ENCODE assay signal across 18 cellular contexts in the genomic region with DNA sequence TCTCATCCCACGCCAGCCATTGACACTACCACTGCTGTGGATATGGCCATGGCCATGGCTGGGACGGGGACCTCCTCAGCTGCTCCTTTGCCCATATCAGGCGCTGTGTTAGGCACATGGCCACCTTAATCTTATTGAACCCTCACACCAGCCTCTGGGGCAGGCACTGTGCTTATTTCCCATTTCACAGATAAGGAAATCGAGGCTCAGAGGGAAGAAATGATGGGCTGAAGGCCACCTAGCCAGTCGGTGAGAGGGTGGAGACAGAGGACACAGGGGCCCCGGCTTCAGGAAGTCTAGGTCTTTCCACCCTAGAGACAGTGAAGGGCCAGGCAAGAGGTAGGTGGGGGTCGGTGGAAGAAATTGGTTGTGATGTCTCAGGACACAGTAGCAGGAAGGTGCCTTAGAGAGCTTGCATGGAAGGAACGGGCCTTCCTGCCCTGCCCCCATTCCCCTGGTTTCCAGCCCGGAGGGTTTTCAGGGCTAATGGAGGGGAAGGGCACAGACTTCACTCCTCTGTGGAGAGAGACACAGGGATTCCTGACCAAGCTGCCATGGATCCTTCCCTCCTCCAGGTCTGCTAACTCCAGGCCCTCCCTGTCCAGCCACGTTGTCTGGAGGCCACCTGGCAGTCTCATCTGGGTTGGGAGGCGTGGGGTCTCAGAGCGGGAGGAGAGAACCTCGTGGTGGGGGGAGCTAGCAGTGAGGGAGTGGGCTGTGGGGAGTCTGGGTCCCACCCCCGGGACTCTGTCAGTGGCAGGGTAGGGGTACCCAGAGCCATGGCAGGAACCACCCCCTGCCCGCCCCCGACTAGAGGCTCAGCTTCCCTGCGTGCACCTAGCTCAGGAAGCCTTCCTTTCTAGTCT.
DNase-seq lines count a peak whose midpoint lies in the region; ATAC-seq, FAIRE-seq and TF ChIP-seq lines count a peak whose summit lies in the region.
"Had no signal": no experiment of that assay in that cellular context is flagged by ENCODE, and none has a peak within 500 bp of the region (broad histone marks: within the 10 kb centered on the region; RNA-seq: fewer than 3 reads in every experiment).

No MANE protein-coding gene starts in this region.

- ATAC-seq in HepG2, result peak; percentile 11; the same call in 2 of the 3 replicates
- no peak for ATAC-seq in right lobe of liver
- ATAC-seq in upper lobe of right lung, result peak; percentile 5

- no peaks in the 10 kb centered on the region for H3K9me3 ChIP-seq in HepG2 (ENCODE audit: low read length)
- no peaks in the 10 kb centered on the region for H3K9me3 ChIP-seq in right lobe of liver
- no peaks in the 10 kb centered on the region for H3K9me3 ChIP-seq in upper lobe of right lung
- H3K9me3 ChIP-seq in Karpas-422 (ENCODE audit: low read length), result no peaks in the 10 kb centered on the region
- H3K9me3 ChIP-seq: BLaER1 had no signal

- 47% methylated on average over 16 of the region's 17 CpGs for WGBS in HepG2 (ENCODE audit: low lambda C conversion rate)
- WGBS in right lobe of liver (ENCODE audit: insufficient coverage, low coverage, low lambda C conversion rate, missing lambda C conversion rate), result 85% methylated on average over 9 of the region's 17 CpGs

- no peaks in the 10 kb centered on the region for H3K36me3 Mint-ChIP-seq in T-helper 2 cell treated with Interferon-gamma antibody and Interleukin-4, amounts not matched to agents 5 μg/mL and 100 μg/mL, for 36 hours (ENCODE audit: low read depth)

- no peak for TF ChIP-seq RAD21 in HepG2 (CRISPR knock-in tag; IDR thresholded peaks at IDR 0.05)

- no peaks in the 10 kb centered on the region for H3K9me3 Mint-ChIP-seq in T-helper 2 cell treated with Interferon-gamma antibody and Interleukin-4, amounts not matched to agents 5 μg/mL and 100 μg/mL, for 36 hours
- H3K9me3 Mint-ChIP-seq: T-helper 1 cell treated with Interleukin-12 subunit alpha and Interleukin-12 subunit beta and Interleukin-4 antibody, amounts not matched to agents 30 μg/mL and 1 μg/mL, for 36 hours had no signal

- H3K27me3 Mint-ChIP-seq in T-helper 2 cell treated with Interferon-gamma antibody and Interleukin-4, amounts not matched to agents 5 μg/mL and 100 μg/mL, for 36 hours (ENCODE audit: low read depth), result peaks cover 16% of the 10 kb centered on the region

- H3K4me2 ChIP-seq in HepG2 (ENCODE audit: low read depth, low read length), result peak overlapping the region; percentile 72
- H3K4me2 ChIP-seq in Karpas-422 (ENCODE audit: low read depth, low read length, poor library complexity, severe bottlenecking), result no peak overlapping the region
- H3K4me2 ChIP-seq: BLaER1, PC-9 had no signal

- TF ChIP-seq POLR2A in HepG2 (IDR thresholded peaks at IDR 0.05; ENCODE audit: insufficient read depth in 1 of 2, low read depth in 2 of 2, low read length in 2 of 2), result no peak
- no peak for TF ChIP-seq POLR2A in right lobe of liver (IDR thresholded peaks at IDR 0.05)

- H3K27ac Mint-ChIP-seq in T-helper 2 cell treated with Interferon-gamma antibody and Interleukin-4, amounts not matched to agents 5 μg/mL and 100 μg/mL, for 36 hours, result no peak overlapping the region
- H3K27ac Mint-ChIP-seq: T-helper 1 cell treated with Interleukin-12 subunit alpha and Interleukin-12 subunit beta and Interleukin-4 antibody, amounts not matched to agents 30 μg/mL and 1 μg/mL, for 36 hours had no signal

- TF ChIP-seq EP300 in HepG2 (IDR thresholded peaks at IDR 0.05; ENCODE audit: low read depth in 2 of 2, low read length in 2 of 2), result no peak
- no peak for TF ChIP-seq EP300 in HepG2 (CRISPR knock-in tag; IDR thresholded peaks at IDR 0.05; ENCODE audit: borderline replicate concordance)

- no TSS peak for BruUV-seq in HepG2 (replicated peaks; lab: Mats Ljungman, UMichigan)

- H3K27me3 ChIP-seq in HepG2 (ENCODE audit: control insufficient read depth in 1 of 2, insufficient read depth in 2 of 2, low read length in 2 of 2) (peaks cover 3 to 20% of the 10 kb centered on the region in 2 experiments; a peak in 4 of 5 replicates), right lobe of liver (no peaks in the 10 kb centered on the region), upper lobe of right lung (peaks cover 6% of the 10 kb centered on the region), Karpas-422 (ENCODE audit: low read length) (no peaks in the 10 kb centered on the region)
- H3K27me3 ChIP-seq: BLaER1 had no signal

- POLR2A ChIA-PET in HepG2 (lab: Yijun Ruan, JAX), result no interaction called here

- H4K20me1 ChIP-seq in HepG2 (ENCODE audit: insufficient read depth, low read length) (no peaks in the 10 kb centered on the region), Karpas-422 (ENCODE audit: insufficient read depth, low read depth, low read length) (no peaks in the 10 kb centered on the region)
- H4K20me1 ChIP-seq: BLaER1 had no signal

- no peaks in the 10 kb centered on the region for H3K9me2 ChIP-seq in Karpas-422 (replicated peaks; ENCODE audit: insufficient read depth, low read length)

- DNase-seq in HepG2 (ENCODE audit: low spot score) (no peak), right lobe of liver (no peak), islet precursor cell (peak; percentile 72), upper lobe of right lung (no peak), Karpas-422 (no peak), NCI-H748 treated with DMSO at 0.1 percent for 48 hours (lab: John Stamatoyannopoulos, UW) (no peak)
- DNase-seq in T-helper 2 cell treated with Interferon-gamma antibody and Interleukin-4, amounts not matched to agents 5 μg/mL and 100 μg/mL, for 36 hours (ENCODE audit: low spot score), result no peak
- DNase-seq: activated CD4-positive, alpha-beta T cell treated with anti-CD3 and anti-CD28 coated beads, Interleukin-2, amount 50 U/mL, for 1 hour; activated CD8-positive, alpha-beta memory T cell treated with anti-CD3 and anti-CD28 coated beads, Interleukin-2, amount 50 U/mL, for 48 hours; activated effector memory CD4-positive, alpha-beta T cell treated with Interleukin-2 at 50 U/mL for 16 hours; GF-D8; GM23248; KG1; PC-9 had no signal

- H3K27ac ChIP-seq in HepG2 (ENCODE audit: extremely low read length, insufficient read depth, low read length), result no peak overlapping the region
- H3K27ac ChIP-seq in right lobe of liver, result no peak overlapping the region
- H3K27ac ChIP-seq in upper lobe of right lung, result no peak overlapping the region
- no peak overlapping the region for H3K27ac ChIP-seq in Karpas-422 (ENCODE audit: low read length)
- H3K27ac ChIP-seq: BLaER1, GM23248, PC-9 had no signal

- CTCF ChIA-PET in HepG2 (lab: Yijun Ruan, JAX; ENCODE audit: low intra/inter-chr PET ratio, low total read pairs), result no interaction called here

- peaks cover 75% of the 10 kb centered on the region for H3K4me1 ChIP-seq in HepG2 (ENCODE audit: insufficient read depth, low read length)
- H3K4me1 ChIP-seq in right lobe of liver, result peaks cover 0 to 19% (median 8%) of the 10 kb centered on the region in 4 donors
- no peaks in the 10 kb centered on the region for H3K4me1 ChIP-seq in upper lobe of right lung
- H3K4me1 ChIP-seq in Karpas-422 (ENCODE audit: low read length), result no peaks in the 10 kb centered on the region

- intact Hi-C loops in HepG2 (cut with micrococcal nuclease; ENCODE audit: unreplicated experiment), result loop anchor here (5.0 kb wide), 1 partner anchor 33 kb away; no protein-coding TSS in a partner anchor
- intact Hi-C loops in right lobe of liver (cut with DNase I), result loop anchor here in 1 of 2 donors (5.0 kb wide), 1 partner anchor 33 kb away; no protein-coding TSS in a partner anchor
- intact Hi-C loops in upper lobe of right lung (cut with DNase I), result no loop called here

- H3K79me2 ChIP-seq in HepG2 (ENCODE audit: insufficient read depth, low read length), result no peaks in the 10 kb centered on the region
- no peaks in the 10 kb centered on the region for H3K79me2 ChIP-seq in Karpas-422 (ENCODE audit: low read length)

- no peaks in the 10 kb centered on the region for H3K4me1 Mint-ChIP-seq in T-helper 2 cell treated with Interferon-gamma antibody and Interleukin-4, amounts not matched to agents 5 μg/mL and 100 μg/mL, for 36 hours (ENCODE audit: low read depth)

- no peak overlapping the region for H2AFZ ChIP-seq in HepG2 (ENCODE audit: low read length)
- H2AFZ ChIP-seq in Karpas-422 (ENCODE audit: low read length), result no peak overlapping the region
- H2AFZ ChIP-seq: GM23248, PC-9 had no signal

- H3K9ac ChIP-seq in HepG2 (ENCODE audit: insufficient read depth, low read depth, low read length), result no peak overlapping the region
- no peak overlapping the region for H3K9ac ChIP-seq in Karpas-422 (ENCODE audit: low read length)
- H3K9ac ChIP-seq: BLaER1, GM23248 had no signal

- in situ Hi-C loops in HepG2 (cut with HindIII; ENCODE audit: extremely low pct_ligation_motif_present, low pct_unique_long_range_greater_than_20kb), result no loop called here

- peak overlapping the region in 1 of 3 experiments; percentile 39; a peak in 1 of 6 replicates for H3K4me3 ChIP-seq in HepG2 (replicated peaks in 1 of 3; ENCODE audit: insufficient read depth in 1 of 3, low read depth in 2 of 3, low read length in 3 of 3)
- no peak overlapping the region for H3K4me3 ChIP-seq in right lobe of liver
- no peak overlapping the region for H3K4me3 ChIP-seq in upper lobe of right lung
- no peak overlapping the region for H3K4me3 ChIP-seq in Karpas-422 (ENCODE audit: low read length)
- H3K4me3 ChIP-seq: BLaER1, GM23248, PC-9 had no signal

- no peak for FAIRE-seq in HepG2 (lab: Jason Lieb, UNC)
- FAIRE-seq: bronchial epithelial cell had no signal

- TF ChIP-seq CTCF in HepG2 (CRISPR knock-in tag; IDR thresholded peaks at IDR 0.05) (no peak), right lobe of liver (IDR thresholded peaks at IDR 0.05) (no peak), upper lobe of right lung (IDR thresholded peaks at IDR 0.05) (no peak)

- H3K36me3 ChIP-seq in HepG2 (replicated peaks in 1 of 2; ENCODE audit: control insufficient read depth in 1 of 2, insufficient read depth in 2 of 2, low read length in 2 of 2) (no peaks in the 10 kb centered on the region), right lobe of liver (no peaks in the 10 kb centered on the region), upper lobe of right lung (no peaks in the 10 kb centered on the region), Karpas-422 (ENCODE audit: insufficient read depth, low read length) (no peaks in the 10 kb centered on the region)
- H3K36me3 ChIP-seq: BLaER1 had no signal

- no peak overlapping the region for H3K4me3 Mint-ChIP-seq in T-helper 2 cell treated with Interferon-gamma antibody and Interleukin-4, amounts not matched to agents 5 μg/mL and 100 μg/mL, for 36 hours
- H3K4me3 Mint-ChIP-seq: T-helper 1 cell treated with Interleukin-12 subunit alpha and Interleukin-12 subunit beta and Interleukin-4 antibody, amounts not matched to agents 30 μg/mL and 1 μg/mL, for 36 hours had no signal

TF ChIP-seq in PFSK-1, 5 proteins besides CTCF, POLR2A, EP300 and RAD21 (continues in another document):
- peak; percentile 27 for TF ChIP-seq FOXP2 (optimal IDR thresholded peaks at IDR 0.05; ENCODE audit: borderline replicate concordance, extremely low read depth, extremely low read length, insufficient read depth)
- no peak for TF ChIP-seq POLR2AphosphoS5 (IDR thresholded peaks at IDR 0.05; ENCODE audit: low read depth, low read length)
- no peak for TF ChIP-seq TAF1 (IDR thresholded peaks at IDR 0.05; ENCODE audit: borderline replicate concordance, insufficient read depth, low read length)

Comparison
In these comparisons a context has a peak if more than half of its experiments do, and no peak if none do; other contexts are left out.
1. ATAC-seq: peak in HepG2 (single experiment) and upper lobe of right lung (single experiment); none in right lobe of liver (0 of 4).